Comparison of ENCODE assay signal across 31 cellular contexts in genomic region chr4:9745782-9746181, GRCh38. TPM values are rescaled to one million over a fixed set of nuclear protein-coding genes. Genes with fewer than 3 reads are reported as not detected.
"Had no signal": no experiment of that assay in that cellular context is flagged by ENCODE, and none has a peak within 500 bp of the region (broad histone marks: within the 10 kb centered on the region; RNA-seq: fewer than 3 reads in every experiment).

No MANE protein-coding gene starts in this region.

- H3K27me3 ChIP-seq: brain microvascular endothelial cell, MG63, Peyer's patch, SJCRH30 had no signal

- H3K4me2 ChIP-seq: SK-N-SH had no signal

- H3K9ac ChIP-seq: SK-N-SH had no signal

- H3K36me3 ChIP-seq: brain microvascular endothelial cell, MG63, Peyer's patch, SJCRH30 had no signal

- H3K27ac ChIP-seq: brain microvascular endothelial cell, Peyer's patch, RWPE1, SJCRH30, VCaP had no signal

- H3K4me1 ChIP-seq: Peyer's patch, SJCRH30 had no signal

- DNase-seq: activated CD4-positive, alpha-beta memory T cell treated with anti-CD3 and anti-CD28 coated beads, Interleukin-2, amount 10 ng/mL, durations not matched to agents 7 days and 5 days; activated CD4-positive, alpha-beta T cell treated with anti-CD3 and anti-CD28 coated beads, Interleukin-2, amount 50 U/mL, for 1 hour; activated CD4-positive, CD25-positive, alpha-beta regulatory T cell; activated gamma-delta T cell treated with Interleukin-2 at 50 U/mL for 16 hours; activated naive CD4-positive, alpha-beta T cell treated with anti-CD3 and anti-CD28 coated beads, Interleukin-2, amount 10 ng/mL, durations not matched to agents 7 days and 5 days; activated naive CD8-positive, alpha-beta T cell treated with anti-CD3 and anti-CD28 coated beads for 36 hours; activated T-cell treated with anti-CD3 and anti-CD28 coated beads for 4 hours; activated T-cell treated with anti-CD3 and anti-CD28 coated beads, Interleukin-2, amount 50 U/mL, for 72 hours; brain microvascular endothelial cell; cerebellar nuclear complex; MG63; MV-4-11; NCI-H1092 treated with DMSO at 0.1 percent for 48 hours; NCI-H1417 treated with DMSO at 0.1 percent for 48 hours; NCI-H1694; NCI-H2029; NCI-H345; NCI-H510A; NCI-H526 treated with DMSO at 0.1 percent for 48 hours; NCI-H82; Peyer's patch; Right ventricle myocardium superior; SJCRH30; SK-N-SH; T-helper 1 cell had no signal

- H3K9me3 ChIP-seq: MG63, Peyer's patch, SJCRH30, SK-N-SH had no signal

- H3K4me3 ChIP-seq: MG63, Peyer's patch, SJCRH30 had no signal

RNA-seq across cellular contexts. Expression of gene DRD5, which starts 35.7 kb away (rescaled TPM):
- total RNA-seq: activated CD4-positive, alpha-beta memory T cell treated with anti-CD3 and anti-CD28 coated beads, Interleukin-2, amount 10 ng/mL, durations not matched to agents 7 days and 5 days; activated CD8-positive, alpha-beta memory T cell treated with anti-CD3 and anti-CD28 coated beads for 36 hours; activated naive CD8-positive, alpha-beta T cell treated with anti-CD3 and anti-CD28 coated beads for 36 hours; activated T-cell treated with anti-CD3 and anti-CD28 coated beads, Interleukin-2, amount 50 U/mL, for 72 hours; activated T-helper 2 cell treated with anti-CD3 and anti-CD28 coated beads, Interferon-gamma antibody, Interleukin-2, Interleukin-4, amounts not matched to agents 10 μg/mL and 5 μg/mL and 100 μg/mL, durations not matched to agents 14 hours and 24 hours and 36 hours; cardiac septum; Peyer's patch; Right ventricle myocardium superior; SJCRH30; T-helper 2 cell treated with Interferon-gamma antibody and Interleukin-4, amounts not matched to agents 100 ng/mL and 5 ng/mL, for 36 hours had no signal
- polyA plus RNA-seq: SK-N-SH had no signal
